In genomic region chr17:72976971-72977767, GRCh38 we compare ENCODE assay signal across 1 cellular context.
TF ChIP-seq lines count a peak whose summit lies in the region.

No MANE protein-coding gene starts in this region.

TF ChIP-seq in GM23338, 12 proteins besides CTCF, POLR2A, EP300 and RAD21 (continued from another document):
- TF ChIP-seq JUNB (IDR thresholded peaks at IDR 0.05; ENCODE audit: unreplicated experiment) (no peak), EZH2phosphoT487 (IDR thresholded peaks at IDR 0.05; ENCODE audit: unreplicated experiment) (no peak)
